In the genomic region with DNA sequence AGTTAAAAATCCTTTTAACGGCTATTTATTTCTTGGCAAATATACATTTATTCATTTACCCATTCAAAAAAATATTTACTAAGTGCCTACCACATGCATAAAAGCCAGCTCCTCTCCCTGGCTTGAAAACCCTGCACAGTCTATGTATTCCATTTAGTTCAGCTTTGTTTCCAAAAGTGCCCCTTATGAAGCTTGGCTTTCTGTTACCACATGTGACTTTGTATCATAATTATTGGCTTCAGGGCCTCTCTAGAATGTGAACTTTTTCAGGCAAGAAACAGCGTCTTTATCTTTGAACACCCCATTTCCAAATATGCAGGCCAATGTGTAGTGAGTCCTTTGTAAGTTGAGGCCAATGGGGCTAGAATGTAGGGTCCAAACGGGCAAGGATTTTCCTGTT, we compare ENCODE assay signal across 1 cellular context.
A peak's percentile ranks its signal among the peaks of the same experiment; 100 is the strongest.
TF ChIP-seq lines count a peak whose summit lies in the region.

No MANE protein-coding gene starts in this region.

TF ChIP-seq in SK-N-SH, 30 proteins besides CTCF, POLR2A, EP300 and RAD21 (continued from another document):
- TF ChIP-seq ZBTB33 (IDR thresholded peaks at IDR 0.05; ENCODE audit: borderline replicate concordance, low read depth) = no peak
- peak; percentile 38; the same call in 1 of the 2 replicates for TF ChIP-seq MXI1 (IDR thresholded peaks at IDR 0.05; ENCODE audit: low read depth, low read length)
- no peak for TF ChIP-seq CHD2 (IDR thresholded peaks at IDR 0.05; ENCODE audit: low read length, partially characterized antibody)
- TF ChIP-seq, protein P1, sequence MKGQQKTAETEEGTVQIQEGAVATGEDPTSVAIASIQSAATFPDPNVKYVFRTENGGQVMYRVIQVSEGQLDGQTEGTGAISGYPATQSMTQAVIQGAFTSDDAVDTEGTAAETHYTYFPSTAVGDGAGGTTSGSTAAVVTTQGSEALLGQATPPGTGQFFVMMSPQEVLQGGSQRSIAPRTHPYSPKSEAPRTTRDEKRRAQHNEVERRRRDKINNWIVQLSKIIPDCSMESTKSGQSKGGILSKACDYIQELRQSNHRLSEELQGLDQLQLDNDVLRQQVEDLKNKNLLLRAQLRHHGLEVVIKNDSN (IDR thresholded peaks at IDR 0.05; ENCODE audit: borderline replicate concordance, low read depth) = no peak
- no peak for TF ChIP-seq TCF12 (IDR thresholded peaks at IDR 0.05)
